In the genomic region with DNA sequence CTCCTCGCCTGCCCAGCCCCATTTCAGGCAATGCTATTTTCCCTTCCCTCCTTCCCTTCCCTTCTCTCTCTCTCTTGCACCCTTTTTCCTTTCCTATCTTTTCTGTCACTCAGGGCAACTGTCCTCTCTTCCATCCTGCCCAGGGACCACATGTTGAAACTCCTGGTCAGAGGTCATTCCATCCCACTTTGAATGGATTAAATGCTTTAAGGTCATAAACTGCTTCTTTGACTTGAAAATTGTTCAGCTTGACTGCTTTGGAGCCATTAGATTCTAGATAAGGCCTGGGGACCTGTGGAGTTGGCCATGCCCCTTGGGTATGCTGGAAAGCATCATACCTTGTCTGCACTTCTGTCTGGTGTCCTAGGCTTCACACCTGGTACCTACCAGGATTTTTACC, we compare ENCODE assay signal across 21 cellular contexts.
DNase-seq lines count a peak whose midpoint lies in the region; ATAC-seq and TF ChIP-seq lines count a peak whose summit lies in the region.
"Had no signal": no experiment of that assay in that cellular context is flagged by ENCODE, and none has a peak within 500 bp of the region (broad histone marks: within the 10 kb centered on the region; RNA-seq: fewer than 3 reads in every experiment).

No MANE protein-coding gene starts in this region.

- no peak for TF ChIP-seq CTCF in CD4-positive, alpha-beta T cell (IDR thresholded peaks at IDR 0.05)

- intact Hi-C loops in CD4-positive, alpha-beta T cell (cut with DNase I, micrococcal nuclease): no loop called here
- intact Hi-C loops in head of caudate nucleus (cut with DNase I): no loop called here

- H3K4me3 ChIP-seq in trophoblast cell (ENCODE audit: low read depth, low read length): no peak overlapping the region
- H3K4me3 ChIP-seq: MG63, Peyer's patch had no signal

- H2BK120ac ChIP-seq in trophoblast cell (ENCODE audit: insufficient read depth, low read length, poor library complexity): no peak overlapping the region

- H3K9ac ChIP-seq in trophoblast cell (ENCODE audit: low read length): no peak overlapping the region

- no peak overlapping the region for H4K12ac ChIP-seq in trophoblast cell (ENCODE audit: low read depth, low read length)

- CTCF ChIA-PET in CD4-positive, alpha-beta T cell (lab: Charles Lee): no interaction called here

- H3K79me2 ChIP-seq in trophoblast cell (ENCODE audit: control insufficient read depth, insufficient read depth, low read length, poor library complexity): no peaks in the 10 kb centered on the region

- H3K27ac Mint-ChIP-seq in CD4-positive, alpha-beta T cell: peak overlapping the region; percentile 31

- H3K79me1 ChIP-seq in trophoblast cell (ENCODE audit: low read length): peaks cover 8% of the 10 kb centered on the region

- H2AFZ ChIP-seq in trophoblast cell (ENCODE audit: insufficient read depth, low read length, poor library complexity): no peak overlapping the region

- H2AK5ac ChIP-seq in trophoblast cell (ENCODE audit: low read length): no peak overlapping the region

- H3K4me1 Mint-ChIP-seq in CD4-positive, alpha-beta T cell (ENCODE audit: low read depth): peaks cover 44% of the 10 kb centered on the region

- no peak overlapping the region for H3K23ac ChIP-seq in trophoblast cell (ENCODE audit: low read length)

- no peak overlapping the region for H3K14ac ChIP-seq in trophoblast cell (ENCODE audit: low read length)

- no peaks in the 10 kb centered on the region for H3K27me3 ChIP-seq in CD4-positive, alpha-beta T cell (ENCODE audit: control insufficient read depth, insufficient read depth, low read length)
- H3K27me3 ChIP-seq in trophoblast cell (ENCODE audit: insufficient read depth, low read length): no peaks in the 10 kb centered on the region
- H3K27me3 ChIP-seq: MG63, Peyer's patch had no signal

- no peak overlapping the region for H2BK12ac ChIP-seq in trophoblast cell (ENCODE audit: low read length)

- no peak for ATAC-seq in CD4-positive, alpha-beta T cell (ENCODE audit: poor library complexity)

- H2BK5ac ChIP-seq in trophoblast cell (ENCODE audit: low read depth, low read length, poor library complexity): peak overlapping the region; percentile 0

- no peaks in the 10 kb centered on the region for H3K36me3 Mint-ChIP-seq in CD4-positive, alpha-beta T cell (ENCODE audit: low read depth)

- H3K4ac ChIP-seq in trophoblast cell (ENCODE audit: low read depth, low read length): no peak overlapping the region

- no peaks in the 10 kb centered on the region for H3K9me3 ChIP-seq in CD4-positive, alpha-beta T cell (ENCODE audit: control insufficient read depth, low read length)
- H3K9me3 ChIP-seq in trophoblast cell (ENCODE audit: insufficient read depth, low read depth, low read length): no peaks in the 10 kb centered on the region
- H3K9me3 ChIP-seq: MG63, Peyer's patch had no signal

- no peak overlapping the region for H4K91ac ChIP-seq in trophoblast cell (ENCODE audit: low read depth, low read length)

- H3K4me3 Mint-ChIP-seq in CD4-positive, alpha-beta T cell: no peak overlapping the region
- H3K4me3 Mint-ChIP-seq: CD14-positive monocyte, IgD-negative memory B cell had no signal

- H3K36me3 ChIP-seq in trophoblast cell (ENCODE audit: control insufficient read depth in 1 of 2, insufficient read depth in 2 of 2, low read length in 2 of 2): no peaks in the 10 kb centered on the region
- H3K36me3 ChIP-seq: MG63, Peyer's patch had no signal

- no peak overlapping the region for H3K4me2 ChIP-seq in trophoblast cell (ENCODE audit: low read length)

- H3K9me3 Mint-ChIP-seq in CD4-positive, alpha-beta T cell: no peaks in the 10 kb centered on the region
- H3K9me3 Mint-ChIP-seq: CD14-positive monocyte, IgD-negative memory B cell had no signal

- H4K8ac ChIP-seq in trophoblast cell (ENCODE audit: low read depth, low read length): no peak overlapping the region

- no peak for DNase-seq in CD4-positive, alpha-beta T cell
- peak; percentile 37 for DNase-seq in OCI-M1 (lab: John Stamatoyannopoulos, UW)
- peak; percentile 65 for DNase-seq in islet precursor cell
- DNase-seq in trophoblast cell: no peak
- DNase-seq in kidney tubule cell (ENCODE audit: low spot score): no peak
- no peak for DNase-seq in head of caudate nucleus
- no peak for DNase-seq in LoVo (ENCODE audit: low spot score)
- DNase-seq in inferior parietal cortex (ENCODE audit: extremely low spot score): no peak
- DNase-seq: DMS53, EL, Karpas-422, MG63, NCI-H1092, NCI-H1436, NCI-H1930, NCI-H345, NCI-H524, NCI-H774, Peyer's patch had no signal

- no CpG with 5 or more reads among the region's 1 CpG for WGBS in trophoblast cell (ENCODE audit: extremely low coverage, insufficient coverage, insufficient read length)

- POLR2A ChIA-PET in CD4-positive, alpha-beta T cell (lab: Charles Lee): no interaction called here

- H3K18ac ChIP-seq in trophoblast cell (ENCODE audit: low read length): no peak overlapping the region

- H3K4me1 ChIP-seq in trophoblast cell (ENCODE audit: control insufficient read depth in 1 of 2, insufficient read depth in 2 of 2, low read length in 2 of 2): peaks cover 11 to 18% of the 10 kb centered on the region in 2 experiments

- H3K27me3 Mint-ChIP-seq in CD4-positive, alpha-beta T cell: no peaks in the 10 kb centered on the region
- H3K27me3 Mint-ChIP-seq: IgD-negative memory B cell had no signal

- no peak overlapping the region for H3K27ac ChIP-seq in CD4-positive, alpha-beta T cell (ENCODE audit: low read depth, low read length)
- H3K27ac ChIP-seq in trophoblast cell (ENCODE audit: low read depth, low read length): peak overlapping the region; percentile 10
- H3K27ac ChIP-seq: Peyer's patch had no signal

Comparison
In these comparisons a context has a peak if more than half of its experiments do, and no peak if none do; other contexts are left out.
1. DNase-seq: peak in OCI-M1 (single experiment) and islet precursor cell (single experiment); none in CD4-positive, alpha-beta T cell (0 of 10), trophoblast cell (0 of 2), kidney tubule cell (single experiment), head of caudate nucleus (0 of 42), LoVo (single experiment) and inferior parietal cortex (single experiment).